Comparison of ENCODE assay signal across 8 cellular contexts in genomic region chr19:50719566-50719965, GRCh38. TPM values are rescaled to one million over a fixed set of nuclear protein-coding genes. Genes with fewer than 3 reads are reported as not detected.
DNase-seq lines count a peak whose midpoint lies in the region; ATAC-seq and TF ChIP-seq lines count a peak whose summit lies in the region.

Gene SHANK1, minus strand, starts transcription at chr19:50719802. Its CDS starts 2,883 bp downstream, at chr19:50716919.

- no peak within 1 kb of the TSS for H3K27ac Mint-ChIP-seq in CD8-positive, alpha-beta T cell
- H3K27ac Mint-ChIP-seq in endothelial cell (ENCODE audit: unreplicated experiment) (peak within 1 kb of the TSS; percentile 58), osteocyte (ENCODE audit: unreplicated experiment) (no peak within 1 kb of the TSS)

- no peak for TF ChIP-seq CTCF in CD8-positive, alpha-beta T cell (IDR thresholded peaks at IDR 0.05)
- TF ChIP-seq CTCF in endothelial cell (IDR thresholded peaks at IDR 0.05; ENCODE audit: unreplicated experiment) (no peak), osteocyte (IDR thresholded peaks at IDR 0.05) (no peak)

- POLR2A ChIA-PET in CD8-positive, alpha-beta T cell (lab: Charles Lee) = no interaction called here

- no peaks in the 10 kb centered on the region for H3K36me3 ChIP-seq in CD8-positive, alpha-beta T cell (ENCODE audit: insufficient read depth, low read length)

- no peak within 1 kb of the TSS for H3K4me3 ChIP-seq in CD8-positive, alpha-beta T cell (ENCODE audit: low read depth, low read length)

- peaks cover 24% of the 10 kb centered on the region for H3K4me1 Mint-ChIP-seq in CD8-positive, alpha-beta T cell (ENCODE audit: low read depth)
- no peaks in the 10 kb centered on the region for H3K4me1 Mint-ChIP-seq in endothelial cell (ENCODE audit: unreplicated experiment)
- H3K4me1 Mint-ChIP-seq in osteocyte (ENCODE audit: unreplicated experiment) = peaks cover 15% of the 10 kb centered on the region

- no peak for ATAC-seq in CD8-positive, alpha-beta T cell
- ATAC-seq in left lobe of liver (no peak), HG03039 (IDR thresholded peaks at IDR 0.05; ENCODE audit: unreplicated experiment) (no peak)

- intact Hi-C loops in CD8-positive, alpha-beta T cell (cut with DNase I, micrococcal nuclease) = no loop called here

- no peak for DNase-seq in CD8-positive, alpha-beta T cell
- DNase-seq in MV-4-11 (lab: John Stamatoyannopoulos, UW) (peak; percentile 19), endothelial cell (ENCODE audit: low spot score) (no peak), osteocyte (ENCODE audit: extremely low spot score, unreplicated experiment) (no peak), SKM-1 treated with dmso at 0.1 percent for 144 hours (lab: John Stamatoyannopoulos, UW; ENCODE audit: unreplicated experiment) (no peak), left lobe of liver (ENCODE audit: low spot score) (no peak), NCI-H1436 (lab: John Stamatoyannopoulos, UW) (no peak)

- CTCF ChIA-PET in CD8-positive, alpha-beta T cell (lab: Charles Lee) = interaction anchor here (1.3 kb wide), 1 partner anchor 64 kb away, joined by 4 read pairs; no protein-coding TSS in a partner anchor

- no peaks in the 10 kb centered on the region for H3K9me3 Mint-ChIP-seq in CD8-positive, alpha-beta T cell
- H3K9me3 Mint-ChIP-seq in endothelial cell (ENCODE audit: unreplicated experiment) = peaks cover 31% of the 10 kb centered on the region
- no peaks in the 10 kb centered on the region for H3K9me3 Mint-ChIP-seq in osteocyte (ENCODE audit: unreplicated experiment)

- no peaks in the 10 kb centered on the region for H3K36me3 Mint-ChIP-seq in CD8-positive, alpha-beta T cell
- peaks cover 17% of the 10 kb centered on the region for H3K36me3 Mint-ChIP-seq in endothelial cell (ENCODE audit: low read depth, unreplicated experiment)
- no peaks in the 10 kb centered on the region for H3K36me3 Mint-ChIP-seq in osteocyte (ENCODE audit: unreplicated experiment)

- peaks cover 47% of the 10 kb centered on the region for H3K27me3 Mint-ChIP-seq in CD8-positive, alpha-beta T cell (ENCODE audit: low read depth)
- H3K27me3 Mint-ChIP-seq in endothelial cell (ENCODE audit: unreplicated experiment) = peaks cover 29% of the 10 kb centered on the region
- peaks cover 19% of the 10 kb centered on the region for H3K27me3 Mint-ChIP-seq in osteocyte (ENCODE audit: unreplicated experiment)

- H3K4me1 ChIP-seq in CD8-positive, alpha-beta T cell (ENCODE audit: insufficient read depth, low read length) = peaks cover 31% of the 10 kb centered on the region

- H3K4me3 Mint-ChIP-seq in CD8-positive, alpha-beta T cell = peak within 1 kb of the TSS; percentile 62
- H3K4me3 Mint-ChIP-seq in endothelial cell (ENCODE audit: unreplicated experiment) (peak within 1 kb of the TSS; percentile 74), osteocyte (ENCODE audit: unreplicated experiment) (peak within 1 kb of the TSS; percentile 21)

- no peak within 1 kb of the TSS for H3K27ac ChIP-seq in CD8-positive, alpha-beta T cell (ENCODE audit: low read depth, low read length)

- no peaks in the 10 kb centered on the region for H3K27me3 ChIP-seq in CD8-positive, alpha-beta T cell (ENCODE audit: insufficient read depth, low read length)

- H3K9me3 ChIP-seq in CD8-positive, alpha-beta T cell (ENCODE audit: low read length) = no peaks in the 10 kb centered on the region

RNA-seq across cellular contexts. Expression of gene SHANK1, which starts in this region (rescaled TPM):
- total RNA-seq in CD8-positive, alpha-beta T cell = 1 to 10 TPM; 1.2 to 1.6 TPM
- 6.5 TPM for total RNA-seq in endothelial cell (ENCODE audit: unreplicated experiment)
- total RNA-seq in osteocyte = 0.29 and 0.40 TPM in 2 replicates
- 0.23 TPM for total RNA-seq in left lobe of liver

Comparison
In these comparisons a context has a peak if more than half of its experiments do, and no peak if none do; other contexts are left out.
1. H3K4me3 Mint-ChIP-seq: peak in every context shown above with its lines; median percentile 74 in endothelial cell; 62 in CD8-positive, alpha-beta T cell; 21 in osteocyte.